Comparison of ENCODE assay signal across 1 cellular context in the genomic region with DNA sequence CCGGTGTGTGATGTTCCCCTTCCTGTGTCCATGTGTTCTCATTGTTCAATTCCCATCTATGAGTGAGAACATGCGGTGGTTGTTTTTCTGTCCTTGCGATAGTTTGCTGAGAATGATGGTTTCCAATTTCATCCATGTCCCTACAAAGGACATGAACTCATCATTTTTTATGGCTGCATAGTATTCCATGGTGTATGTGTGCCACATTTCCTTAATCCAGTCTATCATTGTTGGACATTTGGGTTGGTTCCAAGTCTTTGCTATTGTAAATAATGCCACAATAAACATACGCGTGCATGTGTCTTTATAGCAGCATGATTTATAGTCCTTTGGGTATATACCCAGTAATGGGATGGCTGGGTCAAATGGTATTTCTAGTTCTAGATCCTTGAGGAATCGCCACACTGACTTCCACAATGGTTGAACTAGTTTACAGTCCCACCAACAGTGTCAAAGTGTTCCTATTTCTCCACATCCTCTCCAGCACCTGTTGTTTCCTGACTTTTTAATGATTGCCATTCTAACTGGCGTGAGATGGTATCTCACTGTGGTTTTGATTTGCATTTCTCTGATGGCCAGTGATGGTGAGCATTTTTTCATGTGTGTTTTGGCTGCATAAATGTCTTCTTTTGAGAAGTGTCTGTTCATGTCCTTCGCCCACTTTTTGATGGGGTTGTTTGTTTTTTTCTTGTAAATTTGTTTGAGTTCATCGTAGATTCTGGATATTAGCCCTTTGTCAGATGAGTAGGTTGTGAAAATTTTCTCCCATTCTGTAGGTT.
A peak's percentile ranks its signal among the peaks of the same experiment; 100 is the strongest.
TF ChIP-seq lines count a peak whose summit lies in the region.

No MANE protein-coding gene starts in this region.

TF ChIP-seq in K562, 482 proteins besides CTCF, POLR2A, EP300 and RAD21:
- TF ChIP-seq ZNF146 (CRISPR knock-in tag; IDR thresholded peaks at IDR 0.05; ENCODE audit: unreplicated experiment), result peak; percentile 42
- peak; percentile 62 for TF ChIP-seq BCOR (IDR thresholded peaks at IDR 0.05)
- TF ChIP-seq, protein P1, sequence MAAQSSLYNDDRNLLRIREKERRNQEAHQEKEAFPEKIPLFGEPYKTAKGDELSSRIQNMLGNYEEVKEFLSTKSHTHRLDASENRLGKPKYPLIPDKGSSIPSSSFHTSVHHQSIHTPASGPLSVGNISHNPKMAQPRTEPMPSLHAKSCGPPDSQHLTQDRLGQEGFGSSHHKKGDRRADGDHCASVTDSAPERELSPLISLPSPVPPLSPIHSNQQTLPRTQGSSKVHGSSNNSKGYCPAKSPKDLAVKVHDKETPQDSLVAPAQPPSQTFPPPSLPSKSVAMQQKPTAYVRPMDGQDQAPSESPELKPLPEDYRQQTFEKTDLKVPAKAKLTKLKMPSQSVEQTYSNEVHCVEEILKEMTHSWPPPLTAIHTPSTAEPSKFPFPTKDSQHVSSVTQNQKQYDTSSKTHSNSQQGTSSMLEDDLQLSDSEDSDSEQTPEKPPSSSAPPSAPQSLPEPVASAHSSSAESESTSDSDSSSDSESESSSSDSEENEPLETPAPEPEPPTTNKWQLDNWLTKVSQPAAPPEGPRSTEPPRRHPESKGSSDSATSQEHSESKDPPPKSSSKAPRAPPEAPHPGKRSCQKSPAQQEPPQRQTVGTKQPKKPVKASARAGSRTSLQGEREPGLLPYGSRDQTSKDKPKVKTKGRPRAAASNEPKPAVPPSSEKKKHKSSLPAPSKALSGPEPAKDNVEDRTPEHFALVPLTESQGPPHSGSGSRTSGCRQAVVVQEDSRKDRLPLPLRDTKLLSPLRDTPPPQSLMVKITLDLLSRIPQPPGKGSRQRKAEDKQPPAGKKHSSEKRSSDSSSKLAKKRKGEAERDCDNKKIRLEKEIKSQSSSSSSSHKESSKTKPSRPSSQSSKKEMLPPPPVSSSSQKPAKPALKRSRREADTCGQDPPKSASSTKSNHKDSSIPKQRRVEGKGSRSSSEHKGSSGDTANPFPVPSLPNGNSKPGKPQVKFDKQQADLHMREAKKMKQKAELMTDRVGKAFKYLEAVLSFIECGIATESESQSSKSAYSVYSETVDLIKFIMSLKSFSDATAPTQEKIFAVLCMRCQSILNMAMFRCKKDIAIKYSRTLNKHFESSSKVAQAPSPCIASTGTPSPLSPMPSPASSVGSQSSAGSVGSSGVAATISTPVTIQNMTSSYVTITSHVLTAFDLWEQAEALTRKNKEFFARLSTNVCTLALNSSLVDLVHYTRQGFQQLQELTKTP (IDR thresholded peaks at IDR 0.05; ENCODE audit: low read depth in 1 of 2, partially characterized antibody in 2 of 2), result peak in 1 of 2 experiments; percentile 90
